1 cellular context compared by ENCODE assay signal in genomic region chr6:136586295-136586694, GRCh38.
TF ChIP-seq lines count a peak whose summit lies in the region.

No MANE protein-coding gene starts in this region.

TF ChIP-seq in GM23338, 12 proteins besides CTCF, POLR2A, EP300 and RAD21 (continued from another document):
- no peak for TF ChIP-seq ZNF462 (CRISPR knock-in tag; IDR thresholded peaks at IDR 0.05)
